ENCODE assay signal across 18 cellular contexts in the genomic region with DNA sequence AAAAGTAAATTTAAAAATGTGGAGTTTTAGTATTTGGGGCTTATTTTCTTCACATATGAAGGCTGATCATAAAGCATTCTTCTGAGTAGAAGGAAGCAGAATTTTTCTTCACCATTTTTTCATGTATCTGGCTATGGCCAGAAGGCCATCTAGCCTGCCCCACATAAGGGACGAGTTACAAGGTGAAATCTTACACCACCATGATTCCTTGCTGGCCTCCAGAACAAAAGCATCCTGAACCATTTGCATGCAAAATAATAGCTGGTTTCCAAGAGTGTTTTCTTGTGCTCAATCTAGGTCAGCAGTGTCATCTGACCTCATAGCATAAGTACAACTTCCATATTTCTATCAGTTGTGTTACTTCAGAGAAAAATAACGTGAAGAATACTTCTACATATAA.
"Had no signal": no experiment of that assay in that cellular context is flagged by ENCODE, and none has a peak within 500 bp of the region (broad histone marks: within the 10 kb centered on the region; RNA-seq: fewer than 3 reads in every experiment).

No MANE protein-coding gene starts in this region.

- H3K9me3 ChIP-seq: esophagus squamous epithelium, mucosa of descending colon, pancreas, right lobe of liver, testis, tibial nerve, upper lobe of right lung, vagina had no signal

- ATAC-seq: effector memory CD8-positive, alpha-beta T cell; foreskin keratinocyte; mucosa of descending colon; naive thymus-derived CD8-positive, alpha-beta T cell; pancreas; right lobe of liver; stimulated activated memory B cell treated with anti-CD40 and anti-IgM and Interleukin-4, amounts not matched to agents 10 μg/mL and 1 μg/mL and 100 μg/mL, for 72 hours; upper lobe of right lung had no signal

- H3K4me3 ChIP-seq: esophagus squamous epithelium, mucosa of descending colon, pancreas, right lobe of liver, testis, tibial nerve, upper lobe of right lung, vagina had no signal

- H3K4me1 ChIP-seq: esophagus squamous epithelium, foreskin keratinocyte, pancreas, right lobe of liver, testis, tibial nerve, upper lobe of right lung, vagina had no signal

- DNase-seq: effector memory CD8-positive, alpha-beta T cell; esophagus squamous epithelium; foreskin keratinocyte; kidney glomerular epithelial cell; mammary epithelial cell; mucosa of descending colon; naive thymus-derived CD8-positive, alpha-beta T cell; occipital lobe; pancreas; right lobe of liver; stimulated activated CD4-positive, alpha-beta T cell treated with anti-CD3 and anti-CD28 coated beads, Interleukin-4, amount 100 ng/mL, for 1 hour; testis; upper lobe of right lung had no signal

- H3K27me3 ChIP-seq: esophagus squamous epithelium, foreskin keratinocyte, pancreas, right lobe of liver, testis, tibial nerve, upper lobe of right lung, vagina had no signal

- H3K36me3 ChIP-seq: esophagus squamous epithelium, pancreas, right lobe of liver, tibial nerve, upper lobe of right lung, vagina had no signal

- H3K27ac ChIP-seq: epithelial cell of prostate, esophagus squamous epithelium, foreskin keratinocyte, pancreas, right lobe of liver, testis, tibial nerve, upper lobe of right lung, vagina had no signal

- FAIRE-seq: colon, pancreas had no signal
